Comparison of ENCODE assay signal across 9 cellular contexts in the genomic region with DNA sequence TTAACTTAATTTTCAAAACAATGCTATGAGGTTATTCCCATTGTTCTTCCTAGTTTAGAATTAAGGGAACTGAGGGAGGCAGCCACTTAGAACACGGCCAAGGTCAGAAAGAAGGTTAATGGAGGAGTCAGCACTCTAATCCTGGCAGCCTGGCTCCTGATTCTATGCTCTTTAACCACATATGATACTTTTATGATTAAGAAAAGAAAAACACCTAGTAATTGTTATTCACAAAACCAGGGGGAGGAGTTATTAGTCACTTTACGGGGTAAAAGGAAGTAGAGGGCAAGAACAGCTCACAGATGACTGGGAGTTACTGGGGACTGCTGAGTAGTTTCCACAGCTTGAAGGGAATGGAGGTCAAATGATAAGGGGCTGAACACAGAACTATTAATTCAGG. TPM values are rescaled to one million over a fixed set of nuclear protein-coding genes. Genes with fewer than 3 reads are reported as not detected.
DNase-seq lines count a peak whose midpoint lies in the region; ATAC-seq and TF ChIP-seq lines count a peak whose summit lies in the region.
"Had no signal": no experiment of that assay in that cellular context is flagged by ENCODE, and none has a peak within 500 bp of the region (broad histone marks: within the 10 kb centered on the region; RNA-seq: fewer than 3 reads in every experiment).

No MANE protein-coding gene starts in this region.

- DNase-seq in A172 (ENCODE audit: low spot score) (peak; percentile 81), choroid plexus epithelial cell (ENCODE audit: low read depth) (peak; percentile 51), dorsolateral prefrontal cortex (no peak), foreskin melanocyte (no peak), nucleus accumbens (lab: John Stamatoyannopoulos, UW) (no peak)
- peak in 1 of 2 donors; percentile 26 for DNase-seq in stimulated activated naive CD8-positive, alpha-beta T cell treated with anti-CD3 and anti-CD28 coated beads, Interleukin-15, amount 100 ng/mL, for 72 hours

- H3K27ac ChIP-seq in dorsolateral prefrontal cortex: no peak overlapping the region

- intact Hi-C loops in dorsolateral prefrontal cortex (cut with DNase I): no loop called here

- TF ChIP-seq CTCF in choroid plexus epithelial cell (conservative IDR thresholded peaks at IDR 0.05; ENCODE audit: low read depth, low read length): no peak
- no peak for TF ChIP-seq CTCF in dorsolateral prefrontal cortex (IDR thresholded peaks at IDR 0.05 in 54 of 56, conservative IDR thresholded peaks at IDR 0.05 in 2 of 56; ENCODE audit: low read depth in 1 of 56, partially characterized antibody in 56 of 56)

- peaks cover 6% of the 10 kb centered on the region for H3K27me3 Mint-ChIP-seq in stimulated activated naive CD8-positive, alpha-beta T cell treated with anti-CD3 and anti-CD28 coated beads, Interleukin-15, amount 100 ng/mL, for 72 hours

- no peaks in the 10 kb centered on the region for H3K9me3 Mint-ChIP-seq in stimulated activated naive CD8-positive, alpha-beta T cell treated with anti-CD3 and anti-CD28 coated beads, Interleukin-15, amount 100 ng/mL, for 72 hours
- H3K9me3 Mint-ChIP-seq: neural crest cell had no signal

- H3K4me3 Mint-ChIP-seq in stimulated activated naive CD8-positive, alpha-beta T cell treated with anti-CD3 and anti-CD28 coated beads, Interleukin-15, amount 100 ng/mL, for 72 hours: no peak overlapping the region
- H3K4me3 Mint-ChIP-seq: neural crest cell had no signal

- H3K27me3 ChIP-seq in dorsolateral prefrontal cortex: no peaks in the 10 kb centered on the region

- H3K4me3 ChIP-seq in choroid plexus epithelial cell (ENCODE audit: low read depth, low read length) (no peak overlapping the region), dorsolateral prefrontal cortex (no peak overlapping the region)

- no peaks in the 10 kb centered on the region for H3K4me1 Mint-ChIP-seq in stimulated activated naive CD8-positive, alpha-beta T cell treated with anti-CD3 and anti-CD28 coated beads, Interleukin-15, amount 100 ng/mL, for 72 hours
- H3K4me1 Mint-ChIP-seq: neural crest cell had no signal

- ATAC-seq in GM19463 (IDR thresholded peaks at IDR 0.05; ENCODE audit: unreplicated experiment) (peak; percentile 78), HG03469 (IDR thresholded peaks at IDR 0.05; ENCODE audit: unreplicated experiment) (peak; percentile 63)
- peak; percentile 96 for ATAC-seq in stimulated activated naive CD8-positive, alpha-beta T cell treated with anti-CD3 and anti-CD28 coated beads, Interleukin-15, amount 100 ng/mL, for 72 hours

- H3K27ac Mint-ChIP-seq in stimulated activated naive CD8-positive, alpha-beta T cell treated with anti-CD3 and anti-CD28 coated beads, Interleukin-15, amount 100 ng/mL, for 72 hours: no peak overlapping the region

RNA-seq across cellular contexts. Expression of gene GADD45A, which starts 38.6 kb away (rescaled TPM):
- 88.8 and 121 TPM in 2 replicates for total RNA-seq in A172 (2014; rRNA removed; shearing (Covaris generic))
- total RNA-seq in dorsolateral prefrontal cortex: 100 to 1,000 TPM in 5 of 120 experiments, 10 to 100 TPM in 115; 14.8 to 161 (median 25.8) TPM

Comparison
In these comparisons a context has a peak if more than half of its experiments do, and no peak if none do; other contexts are left out.
1. DNase-seq: peak in A172 (single experiment) and choroid plexus epithelial cell (single experiment); none in dorsolateral prefrontal cortex (0 of 10), foreskin melanocyte (single experiment) and nucleus accumbens (0 of 56).
2. Peak in every context shown above with its lines, with median percentiles within 50 percentile points of each other: ATAC-seq.